18 cellular contexts compared by ENCODE assay signal in the genomic region with DNA sequence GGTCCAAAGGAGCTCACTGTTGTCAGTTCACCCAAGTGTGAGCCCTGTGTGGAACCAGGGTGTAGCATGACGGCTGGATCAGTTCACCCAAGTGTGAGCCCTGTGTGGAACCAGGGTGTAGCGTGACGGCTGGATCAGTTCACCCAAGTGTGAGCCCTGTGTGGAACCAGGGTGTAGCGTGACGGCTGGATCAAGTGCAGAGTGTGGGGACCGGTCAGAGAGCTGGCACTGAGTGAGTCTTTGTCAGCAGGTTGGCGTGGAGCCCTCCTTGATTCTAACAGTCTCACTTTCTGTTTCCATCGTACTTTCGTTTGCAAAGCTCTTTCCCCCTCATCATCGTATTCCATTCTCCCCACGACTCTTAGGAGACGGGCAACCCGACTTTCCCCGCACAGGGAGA. TPM values are rescaled to one million over a fixed set of nuclear protein-coding genes. Genes with fewer than 3 reads are reported as not detected.
DNase-seq lines count a peak whose midpoint lies in the region; ATAC-seq, FAIRE-seq and TF ChIP-seq lines count a peak whose summit lies in the region.
"Had no signal": no experiment of that assay in that cellular context is flagged by ENCODE, and none has a peak within 500 bp of the region (broad histone marks: within the 10 kb centered on the region; RNA-seq: fewer than 3 reads in every experiment).

No MANE protein-coding gene starts in this region.

- no peak overlapping the region for H3K27ac ChIP-seq in HEK293 (ENCODE audit: extremely low read depth, low read depth, low read length)
- no peak overlapping the region for H3K27ac ChIP-seq in astrocyte (ENCODE audit: low read depth, low read length)
- no peak overlapping the region for H3K27ac ChIP-seq in PC-9
- H3K27ac ChIP-seq: esophagus muscularis mucosa had no signal

- H3F3A ChIP-seq in PC-9 (ENCODE audit: insufficient read depth, low read depth) = no peaks in the 10 kb centered on the region

- no peak for ATAC-seq in GM21528 (IDR thresholded peaks at IDR 0.05; ENCODE audit: low FRiP score, unreplicated experiment)
- ATAC-seq: activated T-helper 17 cell treated with anti-CD3 and anti-CD28 coated beads, Interleukin-2, amount 50 U/mL, for 72 hours had no signal

- no peak overlapping the region for H3K4me3 Mint-ChIP-seq in astrocyte (ENCODE audit: unreplicated experiment)
- H3K4me3 Mint-ChIP-seq: activated CD4-positive, alpha-beta T cell treated with anti-CD3 and anti-CD28 coated beads, Interleukin-2, amount 10 ng/mL, durations not matched to agents 7 days and 5 days; activated T-helper 17 cell treated with anti-CD3 and anti-CD28 coated beads, Interleukin-2, amount 50 U/mL, for 72 hours had no signal

- no TSS peak for BruUV-seq in PC-9 (replicated peaks; lab: Mats Ljungman, UMichigan)

- no peaks in the 10 kb centered on the region for H3K9me3 ChIP-seq in HEK293 (ENCODE audit: control insufficient read depth, insufficient read depth, low read depth, low read length)
- H3K9me3 ChIP-seq in astrocyte (ENCODE audit: insufficient read depth, low read depth, low read length) = peaks cover 7% of the 10 kb centered on the region
- H3K9me3 ChIP-seq in PC-9 (ENCODE audit: insufficient read depth, low read depth) = peaks cover 27% of the 10 kb centered on the region

- FAIRE-seq in astrocyte (lab: Jason Lieb, UNC) = no peak
- FAIRE-seq: bronchial epithelial cell, D721Med, HTR-8/SVneo had no signal

- H3K4me2 ChIP-seq in astrocyte (ENCODE audit: low read length) (peak overlapping the region; percentile 46), PC-9 (no peak overlapping the region)

- intact Hi-C loops in PC-9 (cut with micrococcal nuclease; ENCODE audit: unreplicated experiment) = no loop called here

- H2AFZ ChIP-seq in astrocyte (ENCODE audit: low read depth, low read length) = peak overlapping the region; percentile 38
- no peak overlapping the region for H2AFZ ChIP-seq in PC-9

- no peak overlapping the region for H3K9ac ChIP-seq in astrocyte (ENCODE audit: low read length)

- peaks cover 2% of the 10 kb centered on the region for H3K27me3 Mint-ChIP-seq in astrocyte (ENCODE audit: low read depth, unreplicated experiment)

- H3K36me3 ChIP-seq in HEK293 (ENCODE audit: control insufficient read depth in 2 of 2, insufficient read depth in 1 of 2, low read length in 2 of 2) (no peaks in the 10 kb centered on the region), astrocyte (ENCODE audit: insufficient read depth, low read length) (no peaks in the 10 kb centered on the region), PC-9 (ENCODE audit: low read depth) (no peaks in the 10 kb centered on the region)
- H3K36me3 ChIP-seq: esophagus muscularis mucosa, HAP-1 had no signal

- H4K20me1 ChIP-seq in astrocyte (ENCODE audit: insufficient read depth, low read length) = no peaks in the 10 kb centered on the region
- H4K20me1 ChIP-seq in PC-9 (ENCODE audit: insufficient read depth) = no peaks in the 10 kb centered on the region

- no peaks in the 10 kb centered on the region for H3K79me2 ChIP-seq in astrocyte (ENCODE audit: insufficient read depth, low read length)
- H3K79me2 ChIP-seq in PC-9 (ENCODE audit: low read depth) = no peaks in the 10 kb centered on the region

- H3K36me3 Mint-ChIP-seq in astrocyte (ENCODE audit: low read depth, unreplicated experiment) = peaks cover 3% of the 10 kb centered on the region

- TF ChIP-seq CTCF in HEK293 (tag by site-specific recombination; IDR thresholded peaks at IDR 0.05) (no peak), astrocyte (IDR thresholded peaks at IDR 0.05; ENCODE audit: insufficient read depth, low read depth, low read length) (no peak), PC-9 (conservative IDR thresholded peaks at IDR 0.05) (no peak)

- H3K4me3 ChIP-seq in HEK293 (ENCODE audit: low read depth, low read length) (no peak overlapping the region), astrocyte (ENCODE audit: insufficient read depth, low read depth, low read length) (no peak overlapping the region), PC-9 (no peak overlapping the region)
- H3K4me3 ChIP-seq: HAP-1 had no signal

- no peaks in the 10 kb centered on the region for H3K4me1 ChIP-seq in HEK293 (ENCODE audit: control insufficient read depth, insufficient read depth, low read length)
- peaks cover 27% of the 10 kb centered on the region for H3K4me1 ChIP-seq in astrocyte (ENCODE audit: insufficient read depth, low read length)
- H3K4me1 ChIP-seq in PC-9 (replicated peaks; ENCODE audit: insufficient read depth) = no peaks in the 10 kb centered on the region
- H3K4me1 ChIP-seq: HAP-1 had no signal

- H3K27me3 ChIP-seq in astrocyte (ENCODE audit: insufficient read depth, low read length) (no peaks in the 10 kb centered on the region), PC-9 (ENCODE audit: insufficient read depth, low read depth) (no peaks in the 10 kb centered on the region)
- H3K27me3 ChIP-seq: esophagus muscularis mucosa had no signal

- peaks cover 27% of the 10 kb centered on the region for H3K4me1 Mint-ChIP-seq in astrocyte (ENCODE audit: low read depth, unreplicated experiment)
- H3K4me1 Mint-ChIP-seq: activated CD4-positive, alpha-beta T cell treated with anti-CD3 and anti-CD28 coated beads, Interleukin-2, amount 10 ng/mL, durations not matched to agents 7 days and 5 days had no signal

- H3K9me2 ChIP-seq in PC-9 (ENCODE audit: insufficient read depth) = no peaks in the 10 kb centered on the region

- peaks cover 23% of the 10 kb centered on the region for H3K9me3 Mint-ChIP-seq in astrocyte (ENCODE audit: unreplicated experiment)

- DNase-seq in astrocyte (ENCODE audit: low read depth) (no peak), kidney tubule cell (ENCODE audit: low spot score) (peak; percentile 44), superior temporal gyrus (ENCODE audit: extremely low spot score) (peak; percentile 73), PC-9 (no peak), HT-29 (ENCODE audit: low spot score) (no peak)
- DNase-seq: activated CD4-positive, alpha-beta T cell treated with anti-CD3 and anti-CD28 coated beads, Interleukin-2, amount 10 ng/mL, durations not matched to agents 7 days and 5 days; NCI-H146; NCI-H748 treated with DMSO at 0.1 percent for 48 hours; stimulated activated CD4-positive, alpha-beta T cell treated with anti-CD3 and anti-CD28 coated beads, Interleukin-1b, Interleukin-23, amount 100 ng/mL, for 48 hours; stimulated activated naive CD4-positive, alpha-beta T cell had no signal

- POLR2A ChIA-PET in HEK293 (lab: Yijun Ruan, JAX) = no interaction called here
- POLR2A ChIA-PET in PC-9 (lab: Charles Lee; ENCODE audit: unreplicated experiment) = interaction anchor here (0.5 to 0.6 kb wide), 2 partner anchors 47 to 97 kb away, joined by 3 to 6 read pairs; no protein-coding TSS in a partner anchor

- CTCF ChIA-PET in HEK293 (lab: Yijun Ruan, JAX) (interaction anchor here (1.0 kb wide), 1 partner anchor 9 kb away, joined by 4 read pairs; no protein-coding TSS in a partner anchor), PC-9 (lab: Charles Lee) (interaction anchor here (0.6 kb wide), 1 partner anchor 97 kb away, joined by 3 read pairs; no protein-coding TSS in a partner anchor)

- H3K27ac Mint-ChIP-seq in astrocyte (ENCODE audit: unreplicated experiment) = no peak overlapping the region
- H3K27ac Mint-ChIP-seq: activated CD4-positive, alpha-beta T cell treated with anti-CD3 and anti-CD28 coated beads, Interleukin-2, amount 10 ng/mL, durations not matched to agents 7 days and 5 days; activated T-helper 17 cell treated with anti-CD3 and anti-CD28 coated beads, Interleukin-2, amount 50 U/mL, for 72 hours had no signal

TF ChIP-seq in HEK293, 187 proteins besides CTCF, POLR2A, EP300 and RAD21 (continues in another document):
- TF ChIP-seq HOXC10 (CRISPR knock-in tag; IDR thresholded peaks at IDR 0.05) (no peak), PRDM1 (tag by site-specific recombination; IDR thresholded peaks at IDR 0.05) (0 out of 2 replicates have a peak, but pooled peaks have one; percentile 35), ZNF624 (tag by site-specific recombination; IDR thresholded peaks at IDR 0.05) (no peak), TRIM28 (IDR thresholded peaks at IDR 0.05; ENCODE audit: borderline replicate concordance, low read length) (no peak), ZNF174 (tag by site-specific recombination; IDR thresholded peaks at IDR 0.05) (no peak), ZNF350 (tag by site-specific recombination; IDR thresholded peaks at IDR 0.05) (no peak), GFI1B (tag by site-specific recombination; IDR thresholded peaks at IDR 0.05) (no peak)
- TF ChIP-seq, protein P1, sequence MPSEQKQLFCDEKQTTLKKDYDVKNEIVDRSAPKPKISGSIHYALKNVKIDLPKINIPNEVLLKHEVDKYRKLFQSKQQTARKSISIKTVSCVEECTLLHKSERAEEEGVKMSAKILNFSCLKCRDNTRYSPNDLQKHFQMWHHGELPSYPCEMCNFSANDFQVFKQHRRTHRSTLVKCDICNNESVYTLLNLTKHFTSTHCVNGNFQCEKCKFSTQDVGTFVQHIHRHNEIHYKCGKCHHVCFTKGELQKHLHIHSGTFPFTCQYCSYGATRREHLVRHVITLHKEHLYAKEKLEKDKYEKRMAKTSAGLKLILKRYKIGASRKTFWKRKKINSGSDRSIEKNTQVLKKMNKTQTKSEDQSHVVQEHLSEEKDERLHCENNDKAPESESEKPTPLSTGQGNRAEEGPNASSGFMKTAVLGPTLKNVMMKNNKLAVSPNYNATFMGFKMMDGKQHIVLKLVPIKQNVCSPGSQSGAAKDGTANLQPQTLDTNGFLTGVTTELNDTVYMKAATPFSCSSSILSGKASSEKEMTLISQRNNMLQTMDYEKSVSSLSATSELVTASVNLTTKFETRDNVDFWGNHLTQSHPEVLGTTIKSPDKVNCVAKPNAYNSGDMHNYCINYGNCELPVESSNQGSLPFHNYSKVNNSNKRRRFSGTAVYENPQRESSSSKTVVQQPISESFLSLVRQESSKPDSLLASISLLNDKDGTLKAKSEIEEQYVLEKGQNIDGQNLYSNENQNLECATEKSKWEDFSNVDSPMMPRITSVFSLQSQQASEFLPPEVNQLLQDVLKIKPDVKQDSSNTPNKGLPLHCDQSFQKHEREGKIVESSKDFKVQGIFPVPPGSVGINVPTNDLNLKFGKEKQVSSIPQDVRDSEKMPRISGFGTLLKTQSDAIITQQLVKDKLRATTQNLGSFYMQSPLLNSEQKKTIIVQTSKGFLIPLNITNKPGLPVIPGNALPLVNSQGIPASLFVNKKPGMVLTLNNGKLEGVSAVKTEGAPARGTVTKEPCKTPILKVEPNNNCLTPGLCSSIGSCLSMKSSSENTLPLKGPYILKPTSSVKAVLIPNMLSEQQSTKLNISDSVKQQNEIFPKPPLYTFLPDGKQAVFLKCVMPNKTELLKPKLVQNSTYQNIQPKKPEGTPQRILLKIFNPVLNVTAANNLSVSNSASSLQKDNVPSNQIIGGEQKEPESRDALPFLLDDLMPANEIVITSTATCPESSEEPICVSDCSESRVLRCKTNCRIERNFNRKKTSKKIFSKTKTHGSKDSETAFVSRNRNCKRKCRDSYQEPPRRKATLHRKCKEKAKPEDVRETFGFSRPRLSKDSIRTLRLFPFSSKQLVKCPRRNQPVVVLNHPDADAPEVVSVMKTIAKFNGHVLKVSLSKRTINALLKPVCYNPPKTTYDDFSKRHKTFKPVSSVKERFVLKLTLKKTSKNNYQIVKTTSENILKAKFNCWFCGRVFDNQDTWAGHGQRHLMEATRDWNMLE (tag by site-specific recombination; conservative IDR thresholded peaks at IDR 0.05; ENCODE audit: low read depth) = no peak

RNA-seq across cellular contexts. Expression of a gene that starts 57.9 kb away (rescaled TPM):
- total RNA-seq in astrocyte (161 and 210 TPM in 2 replicates), PC-9 (2021) (193 and 201 TPM in 2 replicates)
- 36.7 and 53.7 TPM in 2 replicates for total RNA-seq in HT-29 (2014; rRNA removed; shearing (Covaris generic))

Comparison
In these comparisons a context has a peak if more than half of its experiments do, and no peak if none do; other contexts are left out.
1. DNase-seq: peak in kidney tubule cell (single experiment) and superior temporal gyrus (single experiment); none in astrocyte (single experiment), PC-9 (0 of 2) and HT-29 (single experiment).